In genomic region chr6:15184441-15184861, GRCh38 we compare ENCODE assay signal across 12 cellular contexts.
DNase-seq lines count a peak whose midpoint lies in the region; ATAC-seq, FAIRE-seq and TF ChIP-seq lines count a peak whose summit lies in the region.
"Had no signal": no experiment of that assay in that cellular context is flagged by ENCODE, and none has a peak within 500 bp of the region (broad histone marks: within the 10 kb centered on the region; RNA-seq: fewer than 3 reads in every experiment).

No MANE protein-coding gene starts in this region.

- peak overlapping the region; percentile 92 for H3K27ac Mint-ChIP-seq in activated T-helper 17 cell treated with anti-CD3 and anti-CD28 coated beads, Interleukin-2, amount 50 U/mL, for 72 hours

- H3K27me3 Mint-ChIP-seq in activated T-helper 17 cell treated with anti-CD3 and anti-CD28 coated beads, Interleukin-2, amount 50 U/mL, for 72 hours: no peaks in the 10 kb centered on the region

- H3K4me3 Mint-ChIP-seq in activated T-helper 17 cell treated with anti-CD3 and anti-CD28 coated beads, Interleukin-2, amount 50 U/mL, for 72 hours: peak overlapping the region; percentile 63

- peak; percentile 32 for DNase-seq in GM12892 (ENCODE audit: insufficient read length)
- DNase-seq in stimulated activated CD4-positive, alpha-beta T cell treated with anti-CD3 and anti-CD28 coated beads, Interleukin-15, amount 100 ng/mL, for 48 hours (ENCODE audit: low read depth in 2 of 2): peak; percentile 7 to 14
- DNase-seq in H4 (ENCODE audit: low spot score): no peak
- DNase-seq in upper lobe of left lung: no peak
- DNase-seq in NCI-H510A treated with DMSO at 0.1 percent for 48 hours (lab: John Stamatoyannopoulos, UW): no peak
- DNase-seq: COR-L47, kidney, NCI-H1694 treated with DMSO at 0.1 percent for 48 hours, PC-9 had no signal

- TF ChIP-seq POLR2A in GM12892 (IDR thresholded peaks at IDR 0.05; ENCODE audit: low read depth, low read length) (no peak), upper lobe of left lung (IDR thresholded peaks at IDR 0.05) (no peak)

- WGBS in upper lobe of left lung, 2 donors: 74 to 84% methylated on average over 2 of the region's 2 CpGs

- H3K36me3 ChIP-seq in upper lobe of left lung: no peaks in the 10 kb centered on the region

- FAIRE-seq in GM12892 (lab: Jason Lieb, UNC): no peak
- FAIRE-seq: kidney had no signal

- ATAC-seq in HG02870 (IDR thresholded peaks at IDR 0.05; ENCODE audit: unreplicated experiment) (peak; percentile 87), upper lobe of left lung (ENCODE audit: low FRiP score in 2 of 2) (no peak), GM21619 (IDR thresholded peaks at IDR 0.05; ENCODE audit: unreplicated experiment) (no peak)
- peak; percentile 98 for ATAC-seq in activated T-helper 17 cell treated with anti-CD3 and anti-CD28 coated beads, Interleukin-2, amount 50 U/mL, for 72 hours (replicated peaks)

- H3K36me3 Mint-ChIP-seq in activated T-helper 17 cell treated with anti-CD3 and anti-CD28 coated beads, Interleukin-2, amount 50 U/mL, for 72 hours (ENCODE audit: low read depth): no peaks in the 10 kb centered on the region

- TF ChIP-seq EP300 in upper lobe of left lung (IDR thresholded peaks at IDR 0.05): no peak

- H3K9me3 ChIP-seq in upper lobe of left lung: no peaks in the 10 kb centered on the region

- no peak overlapping the region for H3K27ac ChIP-seq in upper lobe of left lung
- H3K27ac ChIP-seq: PC-9 had no signal

- no peak for TF ChIP-seq CTCF in upper lobe of left lung (IDR thresholded peaks at IDR 0.05)

- no peaks in the 10 kb centered on the region for H3K9me3 Mint-ChIP-seq in activated T-helper 17 cell treated with anti-CD3 and anti-CD28 coated beads, Interleukin-2, amount 50 U/mL, for 72 hours

- H3K4me1 Mint-ChIP-seq in activated T-helper 17 cell treated with anti-CD3 and anti-CD28 coated beads, Interleukin-2, amount 50 U/mL, for 72 hours: peaks cover 12% of the 10 kb centered on the region

- no peaks in the 10 kb centered on the region for H3K27me3 ChIP-seq in upper lobe of left lung

- no peak overlapping the region for H3K4me3 ChIP-seq in upper lobe of left lung
- H3K4me3 ChIP-seq: PC-9 had no signal

- no peaks in the 10 kb centered on the region for H3K4me1 ChIP-seq in upper lobe of left lung

Comparison
In these comparisons a context has a peak if more than half of its experiments do, and no peak if none do; other contexts are left out.
1. DNase-seq: peak in GM12892 (single experiment) and stimulated activated CD4-positive, alpha-beta T cell treated with anti-CD3 and anti-CD28 coated beads, Interleukin-15, amount 100 ng/mL, for 48 hours (2 of 2); none in H4 (single experiment), upper lobe of left lung (0 of 2) and NCI-H510A treated with DMSO at 0.1 percent for 48 hours (single experiment).
2. ATAC-seq: peak in HG02870 (single experiment) and activated T-helper 17 cell treated with anti-CD3 and anti-CD28 coated beads, Interleukin-2, amount 50 U/mL, for 72 hours (single experiment); none in upper lobe of left lung (0 of 2) and GM21619 (single experiment).